27 cellular contexts compared by ENCODE assay signal in genomic region chr7:132789281-132789680, GRCh38.
DNase-seq lines count a peak whose midpoint lies in the region; ATAC-seq and TF ChIP-seq lines count a peak whose summit lies in the region.
"Had no signal": no experiment of that assay in that cellular context is flagged by ENCODE, and none has a peak within 500 bp of the region (broad histone marks: within the 10 kb centered on the region; RNA-seq: fewer than 3 reads in every experiment).

No MANE protein-coding gene starts in this region.

- peak; percentile 37 for DNase-seq in AG09309 (ENCODE audit: low read depth)
- DNase-seq in H9, result no peak
- peak; percentile 38 to 46 for DNase-seq in cardiac fibroblast (ENCODE audit: low read depth in 2 of 2)
- DNase-seq in mesendoderm, result peak; percentile 56
- no peak for DNase-seq in amygdala (lab: John Stamatoyannopoulos, UW)
- DNase-seq: AML-193; Caco-2; CD8-positive, alpha-beta T cell; GF-D8; GM23248; HCEC 1CT; IMR-90; KG1; MG63; NCI-H1105 treated with DMSO at 0.1 percent for 48 hours; NCI-H146; NCI-H1930; NCI-H2107; NCI-H524; NCI-H774; T-cell had no signal

- H3K9me3 Mint-ChIP-seq in H9, result no peaks in the 10 kb centered on the region
- H3K9me3 Mint-ChIP-seq: CD8-positive, alpha-beta T cell; T-cell had no signal

- H3K27me3 Mint-ChIP-seq in H9 (ENCODE audit: low read depth), result no peaks in the 10 kb centered on the region
- H3K27me3 Mint-ChIP-seq: T-cell had no signal

- WGBS in H9 (ENCODE audit: extremely low coverage, insufficient read length, low lambda C conversion rate), result no CpG with 5 or more reads among the region's 6 CpGs
- no CpG with 5 or more reads among the region's 6 CpGs for WGBS in mesendoderm (ENCODE audit: extremely low coverage, insufficient coverage, low lambda C conversion rate)

- H3K27ac Mint-ChIP-seq in H9, result no peak overlapping the region; a peak in 1 of 7 replicates
- H3K27ac Mint-ChIP-seq: CD8-positive, alpha-beta T cell; T-cell had no signal

- H3K18ac ChIP-seq in H9 (ENCODE audit: insufficient read length, low read depth, low read length) (no peak overlapping the region), mesendoderm (ENCODE audit: low read length) (no peak overlapping the region)

- ATAC-seq in GM21390 (IDR thresholded peaks at IDR 0.05; ENCODE audit: unreplicated experiment), result no peak
- ATAC-seq in GM18505 (IDR thresholded peaks at IDR 0.05; ENCODE audit: unreplicated experiment), result no peak
- no peak for ATAC-seq in GM18511 (IDR thresholded peaks at IDR 0.05; ENCODE audit: unreplicated experiment)
- ATAC-seq: CD8-positive, alpha-beta T cell; Right ventricle myocardium inferior; T-cell had no signal

- H3K4me2 ChIP-seq in H9 (ENCODE audit: insufficient read depth, insufficient read length, low read length) (no peak overlapping the region), mesendoderm (ENCODE audit: low read length) (no peak overlapping the region)

- no peak overlapping the region for H3T11ph ChIP-seq in H9 (ENCODE audit: low read length)

- H4K8ac ChIP-seq in H9 (replicated peaks; ENCODE audit: insufficient read length, low read depth, low read length) (no peak overlapping the region), mesendoderm (ENCODE audit: low read depth, low read length) (no peak overlapping the region)

- H3K56ac ChIP-seq in H9 (ENCODE audit: insufficient read length, low read depth, low read length), result no peak overlapping the region
- H3K56ac ChIP-seq in mesendoderm (ENCODE audit: low read length), result no peak overlapping the region

- no peaks in the 10 kb centered on the region for H3K23me2 ChIP-seq in H9 (ENCODE audit: insufficient read length, low read depth, low read length, poor library complexity, severe bottlenecking)

- peaks cover 3 to 17% (median 14%) of the 10 kb centered on the region in 3 experiments; a peak in 6 of 7 replicates for H3K36me3 Mint-ChIP-seq in H9 (ENCODE audit: insufficient read depth in 1 of 3, low read depth in 3 of 3)

- H2AFZ ChIP-seq in H9 (ENCODE audit: low read length), result no peak overlapping the region
- H2AFZ ChIP-seq: GM23248 had no signal

- H3K4me1 ChIP-seq in H9 (ENCODE audit: insufficient read depth, low read length), result no peaks in the 10 kb centered on the region
- H3K4me1 ChIP-seq in mesendoderm (ENCODE audit: control insufficient read depth, low read depth, low read length), result peaks cover 5% of the 10 kb centered on the region
- H3K4me1 ChIP-seq: Caco-2 had no signal

- H3K79me1 ChIP-seq in H9 (ENCODE audit: insufficient read depth, low read depth, low read length, poor library complexity, severe bottlenecking) (no peaks in the 10 kb centered on the region), mesendoderm (ENCODE audit: low read length) (no peaks in the 10 kb centered on the region)

- H3K4me3 ChIP-seq in AG09309 (ENCODE audit: control insufficient read depth, low read depth, low read length) (no peak overlapping the region), cardiac fibroblast (replicated peaks in 1 of 2; ENCODE audit: low read depth in 2 of 2, low read length in 2 of 2) (no peak overlapping the region), mesendoderm (ENCODE audit: low read length) (no peak overlapping the region)
- H3K4me3 ChIP-seq: GM23248, MG63, SJSA1 had no signal

- H2AK5ac ChIP-seq in H9 (ENCODE audit: insufficient read length, low read length) (no peak overlapping the region), mesendoderm (ENCODE audit: low read length) (no peak overlapping the region)

- H2BK12ac ChIP-seq in H9 (ENCODE audit: insufficient read length, low read depth, low read length), result no peak overlapping the region

- H3K9ac ChIP-seq in H9 (ENCODE audit: extremely low read depth, insufficient read length, low read length) (no peak overlapping the region), mesendoderm (ENCODE audit: low read length) (no peak overlapping the region)
- H3K9ac ChIP-seq: GM23248 had no signal

- no peak for TF ChIP-seq POLR2A in GM18505 (IDR thresholded peaks at IDR 0.05; ENCODE audit: borderline replicate concordance, extremely low read depth, insufficient read depth, insufficient read length)

- no peaks in the 10 kb centered on the region for H4K20me1 ChIP-seq in H9 (ENCODE audit: control insufficient read depth, insufficient read depth, insufficient read length)

- no peak overlapping the region for H3K4ac ChIP-seq in H9 (ENCODE audit: low read depth, low read length)
- H3K4ac ChIP-seq in mesendoderm (ENCODE audit: low read depth, low read length), result no peak overlapping the region

- no peak overlapping the region for H4K91ac ChIP-seq in H9 (ENCODE audit: insufficient read length, low read depth, low read length)

- no peak for TF ChIP-seq CTCF in AG09309 (IDR thresholded peaks at IDR 0.05; ENCODE audit: control insufficient read depth, insufficient read depth, low read depth, low read length, missing control alignments)
- peak; percentile 49; the same call in 2 of the 3 replicates for TF ChIP-seq CTCF in H9 (conservative IDR thresholded peaks at IDR 0.05)
- TF ChIP-seq CTCF in cardiac fibroblast (IDR thresholded peaks at IDR 0.05; ENCODE audit: low read depth, low read length), result no peak

- H2BK20ac ChIP-seq in H9 (ENCODE audit: low read depth, low read length, poor library complexity, severe bottlenecking), result no peak overlapping the region

- peaks cover 0 to 5% of the 10 kb centered on the region in 2 experiments; a peak in 1 of 4 replicates for H3K4me1 Mint-ChIP-seq in H9

- H3K4me3 Mint-ChIP-seq in H9, result no peak overlapping the region
- H3K4me3 Mint-ChIP-seq: CD8-positive, alpha-beta T cell; T-cell had no signal

- H3K23ac ChIP-seq in H9 (ENCODE audit: insufficient read length, low read depth, low read length), result no peak overlapping the region
- H3K23ac ChIP-seq in mesendoderm (ENCODE audit: low read length), result no peak overlapping the region

- H3K79me2 ChIP-seq in H9 (ENCODE audit: insufficient read depth, low read length), result no peaks in the 10 kb centered on the region
- no peaks in the 10 kb centered on the region for H3K79me2 ChIP-seq in mesendoderm (ENCODE audit: control insufficient read depth, insufficient read depth, low read length)

- H2BK120ac ChIP-seq in H9 (ENCODE audit: low read depth, low read length, poor library complexity, severe bottlenecking) (no peak overlapping the region), mesendoderm (ENCODE audit: low read depth, low read length) (no peak overlapping the region)

- no peaks in the 10 kb centered on the region for H3K36me3 ChIP-seq in mesendoderm (ENCODE audit: control insufficient read depth, insufficient read depth, low read length)
- H3K36me3 ChIP-seq: MG63 had no signal

- H3K27me3 ChIP-seq in H9 (ENCODE audit: insufficient read depth, low read length), result no peaks in the 10 kb centered on the region
- no peaks in the 10 kb centered on the region for H3K27me3 ChIP-seq in mesendoderm (ENCODE audit: insufficient read depth, low read length, poor library complexity)
- H3K27me3 ChIP-seq: MG63, SJSA1 had no signal

- no peak overlapping the region for H3K27ac ChIP-seq in H9 (ENCODE audit: insufficient read length, low read depth, low read length)
- no peak overlapping the region for H3K27ac ChIP-seq in mesendoderm (ENCODE audit: low read depth, low read length)
- H3K27ac ChIP-seq: C4-2B, GM23248, SJSA1 had no signal

- H2BK5ac ChIP-seq in H9 (ENCODE audit: insufficient read length, low read length) (no peak overlapping the region), mesendoderm (ENCODE audit: low read length) (no peak overlapping the region)

- H2BK15ac ChIP-seq in H9 (ENCODE audit: low read depth, low read length) (no peak overlapping the region), mesendoderm (replicated peaks; ENCODE audit: low read depth) (no peak overlapping the region)

- no peak overlapping the region for H3K14ac ChIP-seq in H9 (ENCODE audit: insufficient read depth, low read length)

- H4K5ac ChIP-seq in H9 (ENCODE audit: insufficient read length, low read depth, low read length) (no peak overlapping the region), mesendoderm (ENCODE audit: low read length) (no peak overlapping the region)

- H3K9me3 ChIP-seq in H9 (ENCODE audit: control insufficient read depth, low read depth, low read length), result no peaks in the 10 kb centered on the region
- H3K9me3 ChIP-seq: Caco-2, MG63, SJSA1 had no signal

Comparison
In these comparisons a context has a peak if more than half of its experiments do, and no peak if none do; other contexts are left out.
1. DNase-seq: peak in AG09309 (single experiment), cardiac fibroblast (2 of 2) and mesendoderm (single experiment); none in H9 (single experiment) and amygdala (0 of 56).